Comparison of ENCODE assay signal across 11 cellular contexts in genomic region chr4:43286137-43286536, GRCh38.
"Had no signal": no experiment of that assay in that cellular context is flagged by ENCODE, and none has a peak within 500 bp of the region (broad histone marks: within the 10 kb centered on the region; RNA-seq: fewer than 3 reads in every experiment).

No MANE protein-coding gene starts in this region.

- DNase-seq: GM23248, GOT3, H7, H9, HCEC 1CT, HFFc6 had no signal

- H3K9ac ChIP-seq: GM23248 had no signal

- ATAC-seq: GM23338, HCT116 had no signal

- H3K9me3 ChIP-seq: HAP-1 had no signal

- H3K36me3 ChIP-seq: HAP-1 had no signal

- H2AFZ ChIP-seq: GM23248, GM23338 had no signal

- H3K4me3 ChIP-seq: GM23248, GM23338, HAP-1 had no signal

- H3K27ac ChIP-seq: GM23248 had no signal

- H3K9me3 Mint-ChIP-seq: GM23338, H9 had no signal

- H3K4me3 Mint-ChIP-seq: GM23338, H9, HFFc6 had no signal

- H3K27ac Mint-ChIP-seq: GM23338, H9, HFFc6 had no signal

- H3K4me1 ChIP-seq: HAP-1 had no signal

- H3K4me1 Mint-ChIP-seq: GM23338 had no signal

- FAIRE-seq: H1, H54 had no signal

- H3K4me2 ChIP-seq: GM23338 had no signal
